In the genomic region with DNA sequence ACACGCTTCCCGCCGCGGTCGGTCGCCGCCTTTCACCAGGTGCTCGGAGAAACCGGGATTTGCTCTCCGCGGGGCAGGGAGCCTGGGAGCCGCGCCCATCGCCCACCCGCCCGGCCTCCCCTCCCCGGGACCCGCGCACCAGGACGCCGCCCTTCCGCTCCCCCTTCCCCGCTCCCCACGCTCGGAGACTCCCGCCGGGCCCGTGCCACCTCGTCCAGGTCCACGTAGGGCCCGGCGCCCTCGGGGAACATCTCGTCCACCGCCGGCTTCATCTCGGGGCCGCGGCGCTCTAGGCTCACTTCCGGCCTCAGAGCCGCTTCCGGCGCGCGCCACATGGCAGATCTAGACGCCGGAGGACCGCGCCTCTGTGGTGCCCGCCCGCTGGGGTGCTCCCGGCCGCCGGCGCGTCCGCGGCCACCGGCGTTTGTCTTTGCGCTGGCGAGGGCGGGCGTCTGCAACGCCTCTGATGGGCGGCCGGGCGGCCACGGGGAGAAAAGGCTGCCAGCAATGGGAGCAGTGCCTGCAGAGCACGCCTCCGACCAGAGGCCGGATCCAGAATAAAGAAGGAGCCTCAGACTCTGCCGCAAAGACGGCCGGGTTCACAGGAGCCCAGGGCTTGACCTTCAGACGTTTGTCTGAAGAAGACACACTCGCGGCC, we compare ENCODE assay signal across 8 cellular contexts. TPM values are rescaled to one million over a fixed set of nuclear protein-coding genes. Genes with fewer than 3 reads are reported as not detected.
DNase-seq lines count a peak whose midpoint lies in the region; ATAC-seq and TF ChIP-seq lines count a peak whose summit lies in the region.

A gene (minus strand): TSS at position 293 of the 658 bp plus-strand sequence. CDS start 21 bp downstream, at position 272.

- peaks cover 0 to 45% (median 38%) of the 10 kb centered on the region in 11 experiments; a peak in 18 of 22 replicates for H4K20me1 ChIP-seq in BLaER1 treated with 17β-estradiol and CSF1 and Interleukin-3, amounts not matched to agents 10 nM and 100 nM

- H3K36me3 ChIP-seq in BLaER1 treated with 17β-estradiol and CSF1 and Interleukin-3, amounts not matched to agents 10 nM and 100 nM = peaks cover 28 to 36% (median 30%) of the 10 kb centered on the region in 11 experiments

- POLR2A ChIA-PET in activated CD4-positive, alpha-beta memory T cell treated with anti-CD3 and anti-CD28 coated beads for 36 hours (lab: Charles Lee) = no interaction called here

- no peaks in the 10 kb centered on the region for H3K9me3 ChIP-seq in BLaER1 treated with 17β-estradiol and CSF1 and Interleukin-3, amounts not matched to agents 10 nM and 100 nM (replicated peaks in 1 of 11)

- intact Hi-C loops in activated CD4-positive, alpha-beta memory T cell treated with anti-CD3 and anti-CD28 coated beads for 36 hours (cut with micrococcal nuclease) = loop anchor here (10.0 kb wide), 1 partner anchor 429 kb away; a partner anchor contains a TSS
- intact Hi-C loops in dorsolateral prefrontal cortex (cut with DNase I) (loop anchor here (10.0 kb wide), 1 partner anchor 111 kb away; a partner anchor contains a TSS), lower leg skin (cut with DNase I; ENCODE audit: low total_unique reads) (no loop called here)

- no peaks in the 10 kb centered on the region for H3K9me3 Mint-ChIP-seq in activated CD4-positive, alpha-beta memory T cell treated with anti-CD3 and anti-CD28 coated beads for 36 hours

- DNase-seq in NCI-H82 (lab: John Stamatoyannopoulos, UW) (peak; percentile 85), dorsolateral prefrontal cortex (peak; percentile 82 to 92 (median 88)), lower leg skin (ENCODE audit: low spot score in 2 of 2) (peak; percentile 61 to 94)
- DNase-seq in activated CD4-positive, alpha-beta memory T cell treated with anti-CD3 and anti-CD28 coated beads for 36 hours = peak; percentile 91
- DNase-seq in stimulated activated CD4-positive, alpha-beta T cell treated with anti-CD3 and anti-CD28 coated beads, Interleukin-4, amount 100 ng/mL, for 24 hours = peak; percentile 88

- H3K4me1 Mint-ChIP-seq in activated CD4-positive, alpha-beta memory T cell treated with anti-CD3 and anti-CD28 coated beads for 36 hours (ENCODE audit: low read depth) = peaks cover 25% of the 10 kb centered on the region

- CTCF ChIA-PET in activated CD4-positive, alpha-beta memory T cell treated with anti-CD3 and anti-CD28 coated beads for 36 hours (lab: Charles Lee) = no interaction called here

- ATAC-seq in GM19328 (IDR thresholded peaks at IDR 0.05; ENCODE audit: unreplicated experiment) (peak; percentile 94), HG03469 (IDR thresholded peaks at IDR 0.05; ENCODE audit: unreplicated experiment) (peak; percentile 81)

- H3K27me3 ChIP-seq in BLaER1 treated with 17β-estradiol and CSF1 and Interleukin-3, amounts not matched to agents 10 nM and 100 nM = peaks cover 0 to 12% (median 4%) of the 10 kb centered on the region in 11 experiments; a peak in 10 of 22 replicates
- H3K27me3 ChIP-seq in dorsolateral prefrontal cortex = no peaks in the 10 kb centered on the region

- no peaks in the 10 kb centered on the region for H3K27me3 Mint-ChIP-seq in activated CD4-positive, alpha-beta memory T cell treated with anti-CD3 and anti-CD28 coated beads for 36 hours

- H3K4me3 Mint-ChIP-seq in activated CD4-positive, alpha-beta memory T cell treated with anti-CD3 and anti-CD28 coated beads for 36 hours = peak within 1 kb of the TSS; percentile 92

- TF ChIP-seq CTCF in dorsolateral prefrontal cortex (IDR thresholded peaks at IDR 0.05 in 54 of 56, conservative IDR thresholded peaks at IDR 0.05 in 2 of 56; ENCODE audit: low read depth in 1 of 56, partially characterized antibody in 56 of 56) (peak in 46 of 56 donors; percentile 11 to 68 (median 42)), lower leg skin (IDR thresholded peaks at IDR 0.05) (no peak)

- peak within 1 kb of the TSS; percentile 65 to 87 (median 79); a peak in 21 of 22 replicates for H3K27ac ChIP-seq in BLaER1 treated with 17β-estradiol and CSF1 and Interleukin-3, amounts not matched to agents 10 nM and 100 nM
- H3K27ac ChIP-seq in dorsolateral prefrontal cortex = peak within 1 kb of the TSS in 57 of 59 donors; percentile 19 to 93 (median 78)

- H3K9ac ChIP-seq in BLaER1 treated with 17β-estradiol and CSF1 and Interleukin-3, amounts not matched to agents 10 nM and 100 nM = peak within 1 kb of the TSS; percentile 86 to 95 (median 90)

- peak within 1 kb of the TSS; percentile 69 for H3K27ac Mint-ChIP-seq in activated CD4-positive, alpha-beta memory T cell treated with anti-CD3 and anti-CD28 coated beads for 36 hours

- TF ChIP-seq POLR2A in lower leg skin (IDR thresholded peaks at IDR 0.05) = no peak

- 0 to 1% methylated on average over 22 to 30 of the region's 79 CpGs for WGBS in lower leg skin, 2 donors

- H3K4me1 ChIP-seq in BLaER1 treated with 17β-estradiol and CSF1 and Interleukin-3, amounts not matched to agents 10 nM and 100 nM = peaks cover 13 to 23% (median 18%) of the 10 kb centered on the region in 10 experiments

- H3K4me3 ChIP-seq in BLaER1 treated with 17β-estradiol and CSF1 and Interleukin-3, amounts not matched to agents 10 nM and 100 nM = peak within 1 kb of the TSS; percentile 84 to 97 (median 90)
- H3K4me3 ChIP-seq in dorsolateral prefrontal cortex (peak within 1 kb of the TSS; percentile 71 to 100 (median 97)), lower leg skin (ENCODE audit: low read depth, poor library complexity, severe bottlenecking) (peak within 1 kb of the TSS; percentile 69)

- peak within 1 kb of the TSS; percentile 89 to 100 (median 98) for H3K4me2 ChIP-seq in BLaER1 treated with 17β-estradiol and CSF1 and Interleukin-3, amounts not matched to agents 10 nM and 100 nM

- peaks cover 21% of the 10 kb centered on the region for H3K36me3 Mint-ChIP-seq in activated CD4-positive, alpha-beta memory T cell treated with anti-CD3 and anti-CD28 coated beads for 36 hours

RNA-seq across cellular contexts. Expression of the gene that starts here (rescaled TPM):
- total RNA-seq in activated CD4-positive, alpha-beta memory T cell treated with anti-CD3 and anti-CD28 coated beads for 36 hours = 10 to 100 TPM; 85.2 to 99.9 TPM
- total RNA-seq in dorsolateral prefrontal cortex (100 to 1,000 TPM; 143 to 327 (median 229) TPM), lower leg skin (100 to 1,000 TPM; 120 to 172 (median 142) TPM)

Comparison
In these comparisons a context has a peak if more than half of its experiments do, and no peak if none do; other contexts are left out.
1. Peak in every context shown above with its lines: DNase-seq, ATAC-seq, H3K4me3 ChIP-seq and H3K27ac ChIP-seq.
2. CTCF ChIP-seq: peak in dorsolateral prefrontal cortex (46 of 56); none in lower leg skin (0 of 3).